ENCODE assay signal across 23 cellular contexts in genomic region chr13:113651511-113652403, GRCh38. TPM values are rescaled to one million over a fixed set of nuclear protein-coding genes. Genes with fewer than 3 reads are reported as not detected.
DNase-seq lines count a peak whose midpoint lies in the region; ATAC-seq, FAIRE-seq and TF ChIP-seq lines count a peak whose summit lies in the region.
"Had no signal": no experiment of that assay in that cellular context is flagged by ENCODE, and none has a peak within 500 bp of the region (broad histone marks: within the 10 kb centered on the region; RNA-seq: fewer than 3 reads in every experiment).

No MANE protein-coding gene starts in this region.

- H3T11ph ChIP-seq in H9 (ENCODE audit: low read length) = no peak overlapping the region

- H3K27ac Mint-ChIP-seq in H9 = no peak overlapping the region
- H3K27ac Mint-ChIP-seq: dendritic cell treated with granulocyte-macrophage colony-stimulating factor and Interleukin-4, amounts not matched to agents 40 ng/mL and 50 ng/mL, for 4 days; stimulated activated memory B cell treated with anti-CD40 and anti-IgM and Interleukin-4, amounts not matched to agents 10 μg/mL and 1 μg/mL and 100 μg/mL, for 72 hours had no signal

- H3K4me1 Mint-ChIP-seq in activated T-cell treated with anti-CD3 and anti-CD28 coated beads, Interleukin-2, amount 50 U/mL, for 4 hours (ENCODE audit: low read depth) = peaks cover 16% of the 10 kb centered on the region
- H3K4me1 Mint-ChIP-seq in H9 = peaks cover 7% of the 10 kb centered on the region in 2 experiments

- WGBS in H9 (ENCODE audit: extremely low coverage, insufficient read length, low lambda C conversion rate) = no CpG with 5 or more reads among the region's 37 CpGs
- WGBS in stomach, 5 donors = 87 to 94% (median 92%) methylated on average over 22 to 37 of the region's 37 CpGs

- TF ChIP-seq CTCF in H9 (conservative IDR thresholded peaks at IDR 0.05) (no peak), kidney (IDR thresholded peaks at IDR 0.05; ENCODE audit: borderline replicate concordance, extremely low read depth, insufficient read depth) (no peak), stomach (IDR thresholded peaks at IDR 0.05) (no peak)

- DNase-seq in activated T-cell treated with anti-CD3 and anti-CD28 coated beads, Interleukin-2, amount 50 U/mL, for 1 hour = peak; percentile 9
- no peak for DNase-seq in activated T-cell treated with anti-CD3 and anti-CD28 coated beads, Interleukin-2, amount 50 U/mL, for 4 hours
- DNase-seq in H9 (no peak), kidney (peak; percentile 70), stomach (peak; percentile 24), NCI-H1105 (lab: John Stamatoyannopoulos, UW) (no peak)
- DNase-seq: activated CD4-positive, alpha-beta T cell treated with anti-CD3 and anti-CD28 coated beads, Interleukin-2, amount 50 U/mL, for 4 hours; foreskin fibroblast; kidney glomerular epithelial cell; NCI-H524 treated with DMSO at 0.1 percent for 48 hours; SW 1271 had no signal

- no peak overlapping the region for H2BK120ac ChIP-seq in H9 (ENCODE audit: low read depth, low read length, poor library complexity, severe bottlenecking)

- H4K91ac ChIP-seq in H9 (ENCODE audit: insufficient read length, low read depth, low read length) = no peak overlapping the region

- H3K27me3 Mint-ChIP-seq in activated T-cell treated with anti-CD3 and anti-CD28 coated beads, Interleukin-2, amount 50 U/mL, for 4 hours (ENCODE audit: low read depth) = no peaks in the 10 kb centered on the region
- H3K27me3 Mint-ChIP-seq in H9 (ENCODE audit: low read depth) = peaks cover 2% of the 10 kb centered on the region; the same call in 1 of the 2 replicates
- H3K27me3 Mint-ChIP-seq: stimulated activated memory B cell treated with anti-CD40 and anti-IgM and Interleukin-4, amounts not matched to agents 10 μg/mL and 1 μg/mL and 100 μg/mL, for 72 hours had no signal

- H3K27ac ChIP-seq in H9 (ENCODE audit: insufficient read length, low read depth, low read length) (no peak overlapping the region), kidney (ENCODE audit: low read depth in 2 of 2, low read length in 2 of 2) (no peak overlapping the region), stomach (peak overlapping the region in 4 of 5 donors; percentile 6 to 23 (median 10))
- H3K27ac ChIP-seq: epithelial cell of prostate, tibial nerve had no signal

- no peak overlapping the region for H3K18ac ChIP-seq in H9 (ENCODE audit: insufficient read length, low read depth, low read length)

- no peak overlapping the region for H2BK12ac ChIP-seq in H9 (ENCODE audit: insufficient read length, low read depth, low read length)

- intact Hi-C loops in kidney (cut with DNase I) (no loop called here), stomach (cut with DNase I; ENCODE audit: low total_unique reads) (no loop called here)

- ATAC-seq in activated T-cell treated with anti-CD3 and anti-CD28 coated beads, Interleukin-2, amount 50 U/mL, for 4 hours = no peak
- ATAC-seq in HG02938 (IDR thresholded peaks at IDR 0.05; ENCODE audit: unreplicated experiment) (no peak), HG02759 (IDR thresholded peaks at IDR 0.05; ENCODE audit: unreplicated experiment) (no peak)

- H3K9ac ChIP-seq in H9 (ENCODE audit: extremely low read depth, insufficient read length, low read length) (no peak overlapping the region), kidney (ENCODE audit: low read length in 2 of 2) (no peak overlapping the region)

- no peaks in the 10 kb centered on the region for H3K23me2 ChIP-seq in H9 (ENCODE audit: insufficient read length, low read depth, low read length, poor library complexity, severe bottlenecking)

- no peak overlapping the region for H3K4ac ChIP-seq in H9 (ENCODE audit: low read depth, low read length)

- H3K9me3 Mint-ChIP-seq in activated T-cell treated with anti-CD3 and anti-CD28 coated beads, Interleukin-2, amount 50 U/mL, for 4 hours = no peaks in the 10 kb centered on the region
- H3K9me3 Mint-ChIP-seq in H9 = peaks cover 0 to 8% of the 10 kb centered on the region in 2 experiments; a peak in 2 of 5 replicates
- H3K9me3 Mint-ChIP-seq: stimulated activated memory B cell treated with anti-CD40 and anti-IgM and Interleukin-4, amounts not matched to agents 10 μg/mL and 1 μg/mL and 100 μg/mL, for 72 hours had no signal

- H3K36me3 ChIP-seq in kidney (ENCODE audit: control insufficient read depth in 1 of 2, insufficient read depth in 2 of 2, low read length in 2 of 2) = no peaks in the 10 kb centered on the region
- H3K36me3 ChIP-seq in stomach = no peaks in the 10 kb centered on the region
- H3K36me3 ChIP-seq: tibial nerve had no signal

- no peak overlapping the region for H3K4me2 ChIP-seq in H9 (ENCODE audit: insufficient read depth, insufficient read length, low read length)

- H3K4me1 ChIP-seq in H9 (ENCODE audit: insufficient read depth, low read length) = no peaks in the 10 kb centered on the region
- H3K4me1 ChIP-seq in kidney (ENCODE audit: control insufficient read depth in 1 of 2, insufficient read depth in 1 of 2, low read depth in 1 of 2, low read length in 2 of 2) = peaks cover 3 to 12% of the 10 kb centered on the region in 2 donors
- H3K4me1 ChIP-seq in stomach = peaks cover 13 to 29% (median 15%) of the 10 kb centered on the region in 4 donors

- H3K9me3 ChIP-seq in H9 (ENCODE audit: control insufficient read depth, low read depth, low read length) (no peaks in the 10 kb centered on the region), kidney (ENCODE audit: control insufficient read depth in 1 of 2, low read length in 2 of 2) (no peaks in the 10 kb centered on the region), stomach (no peaks in the 10 kb centered on the region)
- H3K9me3 ChIP-seq: tibial nerve had no signal

- H2AK5ac ChIP-seq in H9 (ENCODE audit: insufficient read length, low read length) = no peak overlapping the region

- no peak for FAIRE-seq in kidney (lab: Jason Lieb, UNC)
- FAIRE-seq: A204.1, G401.6, GM19239, H54 had no signal

- no peak overlapping the region for H2BK15ac ChIP-seq in H9 (ENCODE audit: low read depth, low read length)

- no peak overlapping the region for H4K5ac ChIP-seq in H9 (ENCODE audit: insufficient read length, low read depth, low read length)

- no peak overlapping the region for H2BK20ac ChIP-seq in H9 (ENCODE audit: low read depth, low read length, poor library complexity, severe bottlenecking)

- H3K4me3 Mint-ChIP-seq in activated T-cell treated with anti-CD3 and anti-CD28 coated beads, Interleukin-2, amount 50 U/mL, for 4 hours = no peak overlapping the region
- H3K4me3 Mint-ChIP-seq in H9 = no peak overlapping the region
- H3K4me3 Mint-ChIP-seq: dendritic cell treated with granulocyte-macrophage colony-stimulating factor and Interleukin-4, amounts not matched to agents 40 ng/mL and 50 ng/mL, for 4 days; stimulated activated memory B cell treated with anti-CD40 and anti-IgM and Interleukin-4, amounts not matched to agents 10 μg/mL and 1 μg/mL and 100 μg/mL, for 72 hours had no signal

- no peak overlapping the region for H3K4me3 ChIP-seq in kidney (ENCODE audit: low read length in 2 of 2)
- H3K4me3 ChIP-seq in stomach = no peak overlapping the region
- H3K4me3 ChIP-seq: tibial nerve had no signal

- H3K79me1 ChIP-seq in H9 (ENCODE audit: insufficient read depth, low read depth, low read length, poor library complexity, severe bottlenecking) = no peaks in the 10 kb centered on the region

- no peaks in the 10 kb centered on the region for H4K20me1 ChIP-seq in H9 (ENCODE audit: control insufficient read depth, insufficient read depth, insufficient read length)

- H3K36me3 Mint-ChIP-seq in activated T-cell treated with anti-CD3 and anti-CD28 coated beads, Interleukin-2, amount 50 U/mL, for 4 hours (ENCODE audit: insufficient read depth) = no peaks in the 10 kb centered on the region
- H3K36me3 Mint-ChIP-seq in H9 (ENCODE audit: insufficient read depth in 1 of 3, low read depth in 3 of 3) = peaks cover 0 to 23% (median 12%) of the 10 kb centered on the region in 3 experiments; a peak in 4 of 7 replicates

- no peaks in the 10 kb centered on the region for H3K79me2 ChIP-seq in H9 (ENCODE audit: insufficient read depth, low read length)

- H3K27me3 ChIP-seq in H9 (ENCODE audit: insufficient read depth, low read length) (no peaks in the 10 kb centered on the region), stomach (no peaks in the 10 kb centered on the region)

- no peak overlapping the region for H3K23ac ChIP-seq in H9 (ENCODE audit: insufficient read length, low read depth, low read length)

- no peak overlapping the region for H3K56ac ChIP-seq in H9 (ENCODE audit: insufficient read length, low read depth, low read length)

- no peak overlapping the region for H2BK5ac ChIP-seq in H9 (ENCODE audit: insufficient read length, low read length)

- peak overlapping the region; percentile 6; the same call in 1 of the 2 replicates for H3K14ac ChIP-seq in H9 (ENCODE audit: insufficient read depth, low read length)

- TF ChIP-seq POLR2A in stomach (IDR thresholded peaks at IDR 0.05) = no peak

- TF ChIP-seq EP300 in stomach (IDR thresholded peaks at IDR 0.05) = no peak

- H2AFZ ChIP-seq in H9 (ENCODE audit: low read length) = no peak overlapping the region

- no peak overlapping the region for H4K8ac ChIP-seq in H9 (replicated peaks; ENCODE audit: insufficient read length, low read depth, low read length)

RNA-seq across cellular contexts. Expression of gene ATP4B, which starts 6.2 kb away (rescaled TPM):
- not detected for total RNA-seq in activated T-cell treated with anti-CD3 and anti-CD28 coated beads, Interleukin-2, amount 50 U/mL, for 4 hours
- total RNA-seq in H9 (2021) (not detected in 2 replicates), kidney (0.16 TPM), stomach (100 to 1,000 TPM in 4 of 5 donors, under 1 TPM in 1; 0.87 to 585 (median 347) TPM)
- polyA plus RNA-seq in kidney (ENCODE audit: insufficient read depth, low read depth, low replicate concordance) (0.45 TPM), stomach (100 to 1,000 TPM; 143 to 490 (median 170) TPM)
- total RNA-seq: mononuclear cell, tibial nerve had no signal
- polyA plus RNA-seq: BJ had no signal

RNA-seq across cellular contexts. Expression of gene GRK1, which starts 15.3 kb away (rescaled TPM):
- total RNA-seq in activated T-cell treated with anti-CD3 and anti-CD28 coated beads, Interleukin-2, amount 50 U/mL, for 4 hours = under 1 TPM in 1 of 3 donors, not detected in 2; 0.05 TPM
- total RNA-seq in H9 (2021) (0.31 and 0.83 TPM in 2 replicates), kidney (not detected), stomach (not detected)
- polyA plus RNA-seq in kidney (ENCODE audit: insufficient read depth, low read depth, low replicate concordance) (not detected), stomach (not detected)
- total RNA-seq: mononuclear cell, tibial nerve had no signal

Comparison
In these comparisons a context has a peak if more than half of its experiments do, and no peak if none do; other contexts are left out.
1. DNase-seq: peak in activated T-cell treated with anti-CD3 and anti-CD28 coated beads, Interleukin-2, amount 50 U/mL, for 1 hour (single experiment), kidney (single experiment) and stomach (single experiment); none in activated T-cell treated with anti-CD3 and anti-CD28 coated beads, Interleukin-2, amount 50 U/mL, for 4 hours (single experiment), H9 (single experiment) and NCI-H1105 (single experiment).
2. H3K27ac ChIP-seq: peak in stomach (4 of 5); none in H9 (single experiment) and kidney (0 of 2).